ENCODE assay signal across 10 cellular contexts in genomic region chr2:168712053-168712452, GRCh38.
DNase-seq lines count a peak whose midpoint lies in the region; ATAC-seq and TF ChIP-seq lines count a peak whose summit lies in the region.
"Had no signal": no experiment of that assay in that cellular context is flagged by ENCODE, and none has a peak within 500 bp of the region (broad histone marks: within the 10 kb centered on the region; RNA-seq: fewer than 3 reads in every experiment).

No MANE protein-coding gene starts in this region.

- peak; percentile 32 for ATAC-seq in stimulated activated naive CD8-positive, alpha-beta T cell treated with anti-CD3 and anti-CD28 coated beads, Interleukin-15, Interleukin-2, amounts not matched to agents 100 U/mL and 50 U/mL, for 24 hours
- no peak for ATAC-seq in stimulated activated naive CD8-positive, alpha-beta T cell treated with anti-CD3 and anti-CD28 coated beads, Interleukin-15, amount 100 ng/mL, for 72 hours
- ATAC-seq in HG02885 (IDR thresholded peaks at IDR 0.05; ENCODE audit: poor library complexity, unreplicated experiment), result peak; percentile 96
- ATAC-seq: left cardiac atrium had no signal

- intact Hi-C loops in OCI-LY7 (cut with micrococcal nuclease; ENCODE audit: unreplicated experiment) (no loop called here), spleen (cut with DNase I; ENCODE audit: low total_unique reads) (no loop called here)
- intact Hi-C loops in activated CD4-positive, alpha-beta T cell treated with anti-CD3 and anti-CD28 coated beads, Interleukin-2, amount 10 ng/mL, durations not matched to agents 24 days and 14 days (cut with micrococcal nuclease), result no loop called here

- H3K9me2 ChIP-seq in OCI-LY7 (ENCODE audit: insufficient read depth, low read length), result no peaks in the 10 kb centered on the region

- CTCF ChIA-PET in OCI-LY7 (lab: Charles Lee; ENCODE audit: unreplicated experiment), result no interaction called here

- H4K20me1 ChIP-seq in OCI-LY7 (ENCODE audit: insufficient read depth, low read length), result no peaks in the 10 kb centered on the region

- POLR2A ChIA-PET in OCI-LY7 (lab: Charles Lee), result no interaction called here

- no peaks in the 10 kb centered on the region for H3K9me3 Mint-ChIP-seq in stimulated activated naive CD8-positive, alpha-beta T cell treated with anti-CD3 and anti-CD28 coated beads, Interleukin-15, amount 100 ng/mL, for 72 hours
- H3K9me3 Mint-ChIP-seq in activated CD4-positive, alpha-beta T cell treated with anti-CD3 and anti-CD28 coated beads, Interleukin-2, amount 10 ng/mL, durations not matched to agents 24 days and 14 days, result no peaks in the 10 kb centered on the region

- no peak for DNase-seq in stimulated activated naive CD8-positive, alpha-beta T cell treated with anti-CD3 and anti-CD28 coated beads, Interleukin-15, Interleukin-2, amounts not matched to agents 100 U/mL and 50 U/mL, for 24 hours
- DNase-seq in stimulated activated naive CD8-positive, alpha-beta T cell treated with anti-CD3 and anti-CD28 coated beads, Interleukin-15, amount 100 ng/mL, for 72 hours, result no peak
- DNase-seq in OCI-LY7 (ENCODE audit: low spot score) (peak; percentile 51), spleen (no peak), midbrain (lab: John Stamatoyannopoulos, UW) (no peak), coronary artery (ENCODE audit: low spot score) (no peak)
- no peak for DNase-seq in activated CD4-positive, alpha-beta T cell treated with anti-CD3 and anti-CD28 coated beads, Interleukin-2, amount 10 ng/mL, durations not matched to agents 24 days and 14 days
- DNase-seq: left cardiac atrium had no signal

- H3K36me3 Mint-ChIP-seq in activated CD4-positive, alpha-beta T cell treated with anti-CD3 and anti-CD28 coated beads, Interleukin-2, amount 10 ng/mL, durations not matched to agents 24 days and 14 days (ENCODE audit: low read depth), result no peaks in the 10 kb centered on the region
- H3K36me3 Mint-ChIP-seq: IgD-negative memory B cell had no signal

- no peak for TF ChIP-seq POLR2A in spleen (IDR thresholded peaks at IDR 0.05)

- H3K36me3 ChIP-seq in OCI-LY7 (ENCODE audit: insufficient read depth, low read length) (no peaks in the 10 kb centered on the region), spleen (no peaks in the 10 kb centered on the region)

- no peaks in the 10 kb centered on the region for H3K79me2 ChIP-seq in OCI-LY7 (ENCODE audit: insufficient read depth, low read depth, low read length)

- no TSS peak for BruUV-seq in OCI-LY7 (replicated peaks; lab: Mats Ljungman, UMichigan)

- WGBS in spleen, 5 donors, result 14 to 48% (median 26%) methylated on average over 1 of the region's 1 CpG

- H3K27ac Mint-ChIP-seq in stimulated activated naive CD8-positive, alpha-beta T cell treated with anti-CD3 and anti-CD28 coated beads, Interleukin-15, amount 100 ng/mL, for 72 hours, result no peak overlapping the region
- H3K27ac Mint-ChIP-seq in activated CD4-positive, alpha-beta T cell treated with anti-CD3 and anti-CD28 coated beads, Interleukin-2, amount 10 ng/mL, durations not matched to agents 24 days and 14 days, result no peak overlapping the region

- H3K27me3 Mint-ChIP-seq in stimulated activated naive CD8-positive, alpha-beta T cell treated with anti-CD3 and anti-CD28 coated beads, Interleukin-15, amount 100 ng/mL, for 72 hours, result no peaks in the 10 kb centered on the region
- no peaks in the 10 kb centered on the region for H3K27me3 Mint-ChIP-seq in activated CD4-positive, alpha-beta T cell treated with anti-CD3 and anti-CD28 coated beads, Interleukin-2, amount 10 ng/mL, durations not matched to agents 24 days and 14 days
- H3K27me3 Mint-ChIP-seq: IgD-negative memory B cell had no signal

- peak overlapping the region; percentile 5; the same call in 1 of the 2 replicates for H3K4me2 ChIP-seq in OCI-LY7 (ENCODE audit: low read length)

- H3K4me1 Mint-ChIP-seq in stimulated activated naive CD8-positive, alpha-beta T cell treated with anti-CD3 and anti-CD28 coated beads, Interleukin-15, amount 100 ng/mL, for 72 hours, result peaks cover 10% of the 10 kb centered on the region
- H3K4me1 Mint-ChIP-seq in activated CD4-positive, alpha-beta T cell treated with anti-CD3 and anti-CD28 coated beads, Interleukin-2, amount 10 ng/mL, durations not matched to agents 24 days and 14 days, result no peaks in the 10 kb centered on the region

- H3K4me3 Mint-ChIP-seq in stimulated activated naive CD8-positive, alpha-beta T cell treated with anti-CD3 and anti-CD28 coated beads, Interleukin-15, amount 100 ng/mL, for 72 hours, result no peak overlapping the region
- H3K4me3 Mint-ChIP-seq in activated CD4-positive, alpha-beta T cell treated with anti-CD3 and anti-CD28 coated beads, Interleukin-2, amount 10 ng/mL, durations not matched to agents 24 days and 14 days, result no peak overlapping the region

- H2AFZ ChIP-seq in OCI-LY7 (ENCODE audit: low read length), result no peak overlapping the region

- H3K4me1 ChIP-seq in OCI-LY7 (ENCODE audit: insufficient read depth, low read length, poor library complexity, severe bottlenecking) (peaks cover 10% of the 10 kb centered on the region), spleen (peaks cover 0 to 10% (median 0%) of the 10 kb centered on the region in 6 donors)

- H3K27me3 ChIP-seq in spleen (replicated peaks in 1 of 7), result no peaks in the 10 kb centered on the region

- H3K4me3 ChIP-seq in OCI-LY7 (ENCODE audit: low read depth, low read length, poor library complexity, severe bottlenecking) (no peak overlapping the region), spleen (no peak overlapping the region), coronary artery (no peak overlapping the region)

- H3K9me3 ChIP-seq in OCI-LY7 (ENCODE audit: low read length) (no peaks in the 10 kb centered on the region), spleen (no peaks in the 10 kb centered on the region)

- TF ChIP-seq CTCF in OCI-LY7 (conservative IDR thresholded peaks at IDR 0.05; ENCODE audit: low read length) (peak; percentile 48), spleen (IDR thresholded peaks at IDR 0.05 in 8 of 11, conservative IDR thresholded peaks at IDR 0.05 in 3 of 11) (peak in 1 of 11 experiments; percentile 21), coronary artery (IDR thresholded peaks at IDR 0.05) (no peak)

- H3K27ac ChIP-seq in OCI-LY7 (ENCODE audit: low read depth, low read length, poor library complexity, severe bottlenecking) (no peak overlapping the region), spleen (no peak overlapping the region), coronary artery (no peak overlapping the region)
